Comparison of ENCODE assay signal across 35 cellular contexts in the genomic region with DNA sequence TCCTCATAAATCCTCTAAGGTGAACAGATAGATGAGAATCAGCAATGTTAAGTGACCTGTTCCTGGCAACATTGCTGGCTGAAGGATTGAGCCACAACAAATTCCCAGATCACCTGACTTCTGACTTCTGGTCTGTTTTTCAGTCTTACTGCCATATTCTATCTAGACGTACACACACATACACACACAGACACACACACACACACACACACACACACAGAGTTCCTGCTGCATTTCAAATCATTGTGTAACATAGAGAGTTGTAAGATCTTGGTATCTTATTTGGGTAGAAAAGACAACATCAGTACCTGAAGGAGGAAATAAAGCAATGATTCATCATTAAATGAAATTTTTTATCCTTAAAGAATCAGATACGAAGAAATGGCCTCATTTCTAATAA.
"Had no signal": no experiment of that assay in that cellular context is flagged by ENCODE, and none has a peak within 500 bp of the region (broad histone marks: within the 10 kb centered on the region; RNA-seq: fewer than 3 reads in every experiment).

No MANE protein-coding gene starts in this region.

- H3K4me3 Mint-ChIP-seq: activated B cell treated with CpG ODN at 0.5 μM for 24 hours; activated CD8-positive, alpha-beta T cell treated with anti-CD3 and anti-CD28 coated beads for 36 hours; activated naive CD8-positive, alpha-beta T cell; activated naive CD8-positive, alpha-beta T cell treated with anti-CD3 and anti-CD28 coated beads, Interleukin-2, amount 50 U/mL, for 24 hours; activated T-cell treated with anti-CD3 and anti-CD28 coated beads, Interleukin-2, amount 50 U/mL, for 4 hours; activated T-helper 17 cell treated with anti-CD3 and anti-CD28 coated beads, Interleukin-2, amount 50 U/mL, for 72 hours; central memory CD8-positive, alpha-beta T cell; effector memory CD8-positive, alpha-beta T cell; T-helper 17 cell; T-helper 2 cell treated with Interferon-gamma antibody and Interleukin-4, amounts not matched to agents 5 μg/mL and 100 μg/mL, for 36 hours had no signal

- H3K27me3 Mint-ChIP-seq: activated B cell treated with CpG ODN at 0.5 μM for 24 hours; activated naive CD8-positive, alpha-beta T cell treated with anti-CD3 and anti-CD28 coated beads, Interleukin-2, amount 50 U/mL, for 24 hours; activated T-helper 17 cell treated with anti-CD3 and anti-CD28 coated beads, Interleukin-2, amount 50 U/mL, for 72 hours; central memory CD8-positive, alpha-beta T cell; effector memory CD8-positive, alpha-beta T cell; T-helper 17 cell had no signal

- H3K4me1 ChIP-seq: adrenal gland, body of pancreas, breast epithelium, esophagus squamous epithelium, gastroesophageal sphincter had no signal

- DNase-seq: activated B cell treated with CpG ODN at 0.5 μM for 24 hours; activated CD4-positive, alpha-beta T cell treated with anti-CD3 and anti-CD28 coated beads for 48 hours; activated CD4-positive, alpha-beta T cell treated with anti-CD3 and anti-CD28 coated beads, Interleukin-2, amount 50 U/mL, for 1 hour; activated CD4-positive, alpha-beta T cell treated with anti-CD3 and anti-CD28 coated beads, Interleukin-2, amount 50 U/mL, for 48 hours; activated CD8-positive, alpha-beta memory T cell treated with anti-CD3 and anti-CD28 coated beads for 24 hours; activated CD8-positive, alpha-beta T cell treated with anti-CD3 and anti-CD28 coated beads for 36 hours; activated effector memory CD4-positive, alpha-beta T cell treated with Interleukin-2 at 50 U/mL for 16 hours; activated gamma-delta T cell treated with Interleukin-2 at 50 U/mL for 16 hours; activated naive CD4-positive, alpha-beta T cell treated with anti-CD3 and anti-CD28 coated beads, Interleukin-2, amount 50 U/mL, for 16 hours; activated naive CD4-positive, alpha-beta T cell treated with Interleukin-2 at 50 U/mL for 16 hours; activated naive CD8-positive, alpha-beta T cell treated with anti-CD3 and anti-CD28 coated beads, Interleukin-2, amount 50 U/mL, for 24 hours; activated T-cell treated with anti-CD3 and anti-CD28 coated beads, Interleukin-2, amount 50 U/mL, for 4 hours; adrenal gland; amygdala; aorta; body of pancreas; cortex of kidney; dermis blood vessel endothelial cell; effector CD4-positive, alpha-beta T cell; effector memory CD8-positive, alpha-beta T cell; esophagus squamous epithelium; foreskin melanocyte; T-helper 1 cell; T-helper 17 cell; T1000; WERI-Rb-1 had no signal

- H3K27me3 ChIP-seq: adrenal gland, body of pancreas, breast epithelium, cardiac muscle cell, esophagus squamous epithelium, gastroesophageal sphincter had no signal

- H3K4me1 Mint-ChIP-seq: activated naive CD8-positive, alpha-beta T cell treated with anti-CD3 and anti-CD28 coated beads, Interleukin-2, amount 50 U/mL, for 24 hours; activated T-helper 17 cell treated with anti-CD3 and anti-CD28 coated beads, Interleukin-2, amount 50 U/mL, for 72 hours; central memory CD8-positive, alpha-beta T cell; T-helper 17 cell had no signal

- H3K36me3 Mint-ChIP-seq: activated naive CD8-positive, alpha-beta T cell had no signal

- H3K36me3 ChIP-seq: adrenal gland, breast epithelium, cardiac muscle cell, esophagus squamous epithelium, gastroesophageal sphincter, WERI-Rb-1 had no signal

- H3K9me3 ChIP-seq: adrenal gland, body of pancreas, breast epithelium, esophagus squamous epithelium, gastroesophageal sphincter had no signal

- ATAC-seq: activated CD4-positive, CD25-positive, alpha-beta regulatory T cell treated with anti-CD3 and anti-CD28 coated beads, Interleukin-2, amount 50 U/mL, for 24 hours; activated CD8-positive, alpha-beta T cell treated with anti-CD3 and anti-CD28 coated beads for 36 hours; activated naive CD8-positive, alpha-beta T cell treated with anti-CD3 and anti-CD28 coated beads, Interleukin-2, amount 50 U/mL, for 24 hours; activated T-cell treated with anti-CD3 and anti-CD28 coated beads, Interleukin-2, amount 50 U/mL, for 4 hours; activated T-helper 17 cell treated with anti-CD3 and anti-CD28 coated beads, Interleukin-2, amount 50 U/mL, for 72 hours; body of pancreas; effector memory CD8-positive, alpha-beta T cell; gastroesophageal sphincter; T-helper 17 cell had no signal

- H3K9me3 Mint-ChIP-seq: activated B cell treated with CpG ODN at 0.5 μM for 24 hours; activated CD8-positive, alpha-beta T cell treated with anti-CD3 and anti-CD28 coated beads for 36 hours; activated naive CD8-positive, alpha-beta T cell treated with anti-CD3 and anti-CD28 coated beads, Interleukin-2, amount 50 U/mL, for 24 hours; activated T-cell treated with anti-CD3 and anti-CD28 coated beads, Interleukin-2, amount 50 U/mL, for 4 hours; central memory CD8-positive, alpha-beta T cell; effector memory CD8-positive, alpha-beta T cell; T-helper 2 cell treated with Interferon-gamma antibody and Interleukin-4, amounts not matched to agents 5 μg/mL and 100 μg/mL, for 36 hours had no signal

- H3K27ac ChIP-seq: adrenal gland, body of pancreas, breast epithelium, cardiac muscle cell, epithelial cell of prostate, esophagus squamous epithelium, gastroesophageal sphincter, WERI-Rb-1 had no signal

- H3K4me3 ChIP-seq: adrenal gland, body of pancreas, breast epithelium, cardiac muscle cell, esophagus squamous epithelium, gastroesophageal sphincter had no signal

- H3K27ac Mint-ChIP-seq: activated B cell treated with CpG ODN at 0.5 μM for 24 hours; activated CD8-positive, alpha-beta T cell treated with anti-CD3 and anti-CD28 coated beads for 36 hours; activated naive CD8-positive, alpha-beta T cell; activated naive CD8-positive, alpha-beta T cell treated with anti-CD3 and anti-CD28 coated beads, Interleukin-2, amount 50 U/mL, for 24 hours; activated T-helper 17 cell treated with anti-CD3 and anti-CD28 coated beads, Interleukin-2, amount 50 U/mL, for 72 hours; effector memory CD8-positive, alpha-beta T cell; T-helper 17 cell; T-helper 2 cell treated with Interferon-gamma antibody and Interleukin-4, amounts not matched to agents 5 μg/mL and 100 μg/mL, for 36 hours had no signal
